10 cellular contexts compared by ENCODE assay signal in genomic region chr20:3022559-3023489, GRCh38. TPM values are rescaled to one million over a fixed set of nuclear protein-coding genes. Genes with fewer than 3 reads are reported as not detected.
DNase-seq lines count a peak whose midpoint lies in the region; ATAC-seq and TF ChIP-seq lines count a peak whose summit lies in the region.
"Not testable (repeated sequence)": the region's sequence is repeated elsewhere in the genome, so short reads cannot be mapped to it uniquely, and the experiment has no call there.
"Had no signal": no experiment of that assay in that cellular context is flagged by ENCODE, and none has a peak within 500 bp of the region (broad histone marks: within the 10 kb centered on the region; RNA-seq: fewer than 3 reads in every experiment).

No MANE protein-coding gene starts in this region.

- TF ChIP-seq CTCF in WERI-Rb-1 (IDR thresholded peaks at IDR 0.05; ENCODE audit: low read depth, low read length); parathyroid adenoma (IDR thresholded peaks at IDR 0.05): not testable (repeated sequence)

- not testable (repeated sequence) for H3K4ac ChIP-seq in mesenchymal stem cell (ENCODE audit: low read depth in 1 of 2, low read length in 2 of 2)

- H3K27me3 ChIP-seq in WERI-Rb-1 (ENCODE audit: insufficient read depth, low read depth, severe bottlenecking); mesenchymal stem cell (ENCODE audit: control insufficient read depth in 1 of 2, insufficient read depth in 1 of 2, low read length in 2 of 2); parathyroid adenoma (ENCODE audit: control insufficient read depth, insufficient read depth, low read length): not testable (repeated sequence)

- H3K79me1 ChIP-seq in mesenchymal stem cell (replicated peaks; ENCODE audit: low read length, poor library complexity, severe bottlenecking) = not testable (repeated sequence)

- peak; percentile 27 for DNase-seq in DMS53 treated with DMSO at 0.1 percent for 48 hours (lab: John Stamatoyannopoulos, UW; ENCODE audit: unreplicated experiment)
- DNase-seq in OCI-M1 (lab: John Stamatoyannopoulos, UW) = peak; percentile 81
- peak; percentile 55 for DNase-seq in WERI-Rb-1
- DNase-seq in mesenchymal stem cell = not testable (repeated sequence)

- not testable (repeated sequence) for H3K4me3 ChIP-seq in WERI-Rb-1 (ENCODE audit: low read depth, low read length); mesenchymal stem cell (ENCODE audit: insufficient read depth in 1 of 2, low read depth in 1 of 2, low read length in 2 of 2); parathyroid adenoma (ENCODE audit: low read depth, low read length)

- H3K36me3 ChIP-seq in WERI-Rb-1 (peaks cover 53% of the 10 kb centered on the region), mesenchymal stem cell (ENCODE audit: control insufficient read depth in 1 of 2, insufficient read depth in 2 of 2, low read depth in 1 of 2, low read length in 2 of 2) (peaks cover 51 to 71% of the 10 kb centered on the region in 2 experiments)
- H3K36me3 ChIP-seq in parathyroid adenoma (ENCODE audit: control insufficient read depth, insufficient read depth, low read length) = not testable (repeated sequence)

- peak overlapping the region; percentile 74 for H3K27ac ChIP-seq in WERI-Rb-1
- peak overlapping the region; percentile 50 for H3K27ac ChIP-seq in mesenchymal stem cell (ENCODE audit: low read length, poor library complexity, severe bottlenecking)
- peak overlapping the region; percentile 59 for H3K27ac ChIP-seq in parathyroid adenoma

- not testable (repeated sequence) for H3K23ac ChIP-seq in mesenchymal stem cell (ENCODE audit: low read length in 2 of 2)

- not testable (repeated sequence) for ATAC-seq in activated T-helper 17 cell treated with anti-CD3 and anti-CD28 coated beads, Interleukin-2, amount 50 U/mL, for 72 hours (replicated peaks)
- ATAC-seq in esophagus mucosa = peak; percentile 32

- H4K8ac ChIP-seq in mesenchymal stem cell (ENCODE audit: low read length) = not testable (repeated sequence)

- H2AK5ac ChIP-seq in mesenchymal stem cell (ENCODE audit: low read length, severe bottlenecking) = peak overlapping the region; percentile 66

- not testable (repeated sequence) for H3K79me2 ChIP-seq in parathyroid adenoma

- H3K36me3 Mint-ChIP-seq in activated T-helper 17 cell treated with anti-CD3 and anti-CD28 coated beads, Interleukin-2, amount 50 U/mL, for 72 hours (ENCODE audit: low read depth) = peaks cover 84% of the 10 kb centered on the region

- H2AFZ ChIP-seq in mesenchymal stem cell (ENCODE audit: low read depth, low read length); parathyroid adenoma: not testable (repeated sequence)

- not testable (repeated sequence) for H4K91ac ChIP-seq in mesenchymal stem cell (ENCODE audit: low read length)

- 84% methylated on average over 19 of the region's 20 CpGs for WGBS in mesenchymal stem cell

- H3K27me3 Mint-ChIP-seq in activated T-helper 17 cell treated with anti-CD3 and anti-CD28 coated beads, Interleukin-2, amount 50 U/mL, for 72 hours = not testable (repeated sequence)

- H3K4me2 ChIP-seq in mesenchymal stem cell (ENCODE audit: low read length, poor library complexity, severe bottlenecking); parathyroid adenoma (ENCODE audit: low read length): not testable (repeated sequence)

- not testable (repeated sequence) for H3K4me1 Mint-ChIP-seq in activated T-helper 17 cell treated with anti-CD3 and anti-CD28 coated beads, Interleukin-2, amount 50 U/mL, for 72 hours

- not testable (repeated sequence) for H3K18ac ChIP-seq in mesenchymal stem cell (ENCODE audit: low read depth in 1 of 2, low read length in 2 of 2)

- H2BK12ac ChIP-seq in mesenchymal stem cell (ENCODE audit: low read length in 2 of 2) = peak overlapping the region in 1 of 2 experiments; percentile 8

- H3K4me3 Mint-ChIP-seq in activated T-helper 17 cell treated with anti-CD3 and anti-CD28 coated beads, Interleukin-2, amount 50 U/mL, for 72 hours = not testable (repeated sequence)

- H2BK120ac ChIP-seq in mesenchymal stem cell (ENCODE audit: low read depth, low read length) = not testable (repeated sequence)

- not testable (repeated sequence) for H2BK5ac ChIP-seq in mesenchymal stem cell (ENCODE audit: low read depth, low read length, poor library complexity, severe bottlenecking)

- peak overlapping the region; percentile 18 for H3K27ac Mint-ChIP-seq in activated T-helper 17 cell treated with anti-CD3 and anti-CD28 coated beads, Interleukin-2, amount 50 U/mL, for 72 hours

- H3K9me3 ChIP-seq in WERI-Rb-1 (ENCODE audit: severe bottlenecking); mesenchymal stem cell (ENCODE audit: control insufficient read depth, low read length); parathyroid adenoma (ENCODE audit: control insufficient read depth, low read length): not testable (repeated sequence)

- H2BK15ac ChIP-seq in mesenchymal stem cell (ENCODE audit: low read depth, poor library complexity, severe bottlenecking) = not testable (repeated sequence)

- not testable (repeated sequence) for H3K14ac ChIP-seq in mesenchymal stem cell (ENCODE audit: low read length in 2 of 2)

- H3K9ac ChIP-seq in mesenchymal stem cell (ENCODE audit: low read length); parathyroid adenoma: not testable (repeated sequence)

- peaks cover 21% of the 10 kb centered on the region for H3K4me1 ChIP-seq in mesenchymal stem cell (ENCODE audit: control insufficient read depth, insufficient read depth, low read depth, low read length)
- H3K4me1 ChIP-seq in parathyroid adenoma = peaks cover 20% of the 10 kb centered on the region

- not testable (repeated sequence) for H3K9me3 Mint-ChIP-seq in activated T-helper 17 cell treated with anti-CD3 and anti-CD28 coated beads, Interleukin-2, amount 50 U/mL, for 72 hours

RNA-seq across cellular contexts. Expression of gene GNRH2, which starts 20.6 kb away (rescaled TPM):
- 10 to 100 TPM in 1 of 2 donors, under 1 TPM in 1; 0.61 to 13.7 TPM for total RNA-seq in activated T-helper 17 cell treated with anti-CD3 and anti-CD28 coated beads, Interleukin-2, amount 50 U/mL, for 72 hours
- not detected for total RNA-seq in esophagus mucosa
- polyA plus RNA-seq in mesenchymal stem cell (2013, experiment 1 of 2) = not detected
- polyA plus RNA-seq in mesenchymal stem cell (2013, experiment 2 of 2) = not detected
- polyA plus RNA-seq: BJ; CD4-positive, alpha-beta memory T cell had no signal

RNA-seq across cellular contexts. Expression of gene MRPS26, which starts 23.0 kb away (rescaled TPM):
- total RNA-seq in activated T-helper 17 cell treated with anti-CD3 and anti-CD28 coated beads, Interleukin-2, amount 50 U/mL, for 72 hours = 10 to 100 TPM; 52.9 to 66.4 TPM
- 36.5 TPM for total RNA-seq in esophagus mucosa
- 22.3 TPM for polyA plus RNA-seq in mesenchymal stem cell (2013, experiment 1 of 2)
- polyA plus RNA-seq in mesenchymal stem cell (2013, experiment 2 of 2) = 24.4 TPM

RNA-seq across cellular contexts. Expression of gene OXT, which starts 48.6 kb away (rescaled TPM):
- total RNA-seq in activated T-helper 17 cell treated with anti-CD3 and anti-CD28 coated beads, Interleukin-2, amount 50 U/mL, for 72 hours = not detected
- not detected for total RNA-seq in esophagus mucosa
- polyA plus RNA-seq in mesenchymal stem cell (2013, experiment 1 of 2) = not detected
- polyA plus RNA-seq in mesenchymal stem cell (2013, experiment 2 of 2) = not detected
- total RNA-seq: Calu3 had no signal
- polyA plus RNA-seq: BJ had no signal
